24 cellular contexts compared by ENCODE assay signal in genomic region chr7:47588704-47589225, GRCh38. TPM values are rescaled to one million over a fixed set of nuclear protein-coding genes. Genes with fewer than 3 reads are reported as not detected.
DNase-seq lines count a peak whose midpoint lies in the region; ATAC-seq and TF ChIP-seq lines count a peak whose summit lies in the region.
"Had no signal": no experiment of that assay in that cellular context is flagged by ENCODE, and none has a peak within 500 bp of the region (broad histone marks: within the 10 kb centered on the region; RNA-seq: fewer than 3 reads in every experiment).

No MANE protein-coding gene starts in this region.

- intact Hi-C loops in PC-9 (cut with micrococcal nuclease; ENCODE audit: unreplicated experiment) = loop anchor here (1.0 kb wide), 1 partner anchor 17 kb away; no protein-coding TSS in a partner anchor
- intact Hi-C loops in naive thymus-derived CD4-positive, alpha-beta T cell (cut with micrococcal nuclease) = no loop called here

- H3K9me3 ChIP-seq in PC-9 (ENCODE audit: insufficient read depth, low read depth) = no peaks in the 10 kb centered on the region
- no peaks in the 10 kb centered on the region for H3K9me3 ChIP-seq in hepatocyte (ENCODE audit: low read depth)
- no peaks in the 10 kb centered on the region for H3K9me3 ChIP-seq in naive thymus-derived CD4-positive, alpha-beta T cell (ENCODE audit: control insufficient read depth in 2 of 3, low read length in 3 of 3)
- H3K9me3 ChIP-seq: testis had no signal

- DNase-seq in PC-9 (no peak), hepatocyte (ENCODE audit: low spot score) (peak; percentile 37), HFFc6 (no peak), COLO668 (lab: John Stamatoyannopoulos, UW; ENCODE audit: unreplicated experiment) (no peak)
- DNase-seq in T-helper 2 cell treated with Interferon-gamma antibody and Interleukin-4, amounts not matched to agents 5 μg/mL and 100 μg/mL, for 36 hours (ENCODE audit: low spot score) = no peak
- no peak for DNase-seq in naive thymus-derived CD4-positive, alpha-beta T cell
- DNase-seq: activated CD8-positive, alpha-beta T cell treated with anti-CD3 and anti-CD28 coated beads, Interleukin-2, amount 10 ng/mL, durations not matched to agents 7 days and 5 days; activated naive CD4-positive, alpha-beta T cell; activated T-cell treated with anti-CD3 and anti-CD28 coated beads, Interleukin-2, amount 50 U/mL, for 1 hour; CD4-positive, CD25-positive, alpha-beta regulatory T cell; DND-41; head of caudate nucleus; NCI-H146; Right ventricle myocardium superior; stimulated activated CD4-positive, alpha-beta T cell treated with anti-CD3 and anti-CD28 coated beads, Interleukin-2, amount 100 ng/mL, for 24 hours; testis had no signal

- peak; percentile 79 for ATAC-seq in GM18868 (IDR thresholded peaks at IDR 0.05; ENCODE audit: unreplicated experiment)
- ATAC-seq in stimulated activated memory B cell treated with anti-CD40 and anti-IgM and Interleukin-4, amounts not matched to agents 10 μg/mL and 1 μg/mL and 100 μg/mL, for 72 hours = peak; percentile 79
- ATAC-seq in naive thymus-derived CD4-positive, alpha-beta T cell = no peak
- ATAC-seq: activated CD4-positive, CD25-positive, alpha-beta regulatory T cell treated with anti-CD3 and anti-CD28 coated beads, Interleukin-2, amount 50 U/mL, for 24 hours; activated CD8-positive, alpha-beta T cell treated with anti-CD3 and anti-CD28 coated beads, Interleukin-2, amount 10 ng/mL, durations not matched to agents 7 days and 5 days; K562; left lobe of liver; stimulated activated effector memory CD8-positive, alpha-beta T cell treated with anti-CD3 and anti-CD28 coated beads, Interleukin-12 subunit alpha, Interleukin-12 subunit beta, amount 100 ng/mL, for 72 hours had no signal

- BruUV-seq in PC-9 (replicated peaks; lab: Mats Ljungman, UMichigan) = no TSS peak

- H3K4me1 ChIP-seq in PC-9 (replicated peaks; ENCODE audit: insufficient read depth) (peaks cover 89% of the 10 kb centered on the region), hepatocyte (ENCODE audit: insufficient read depth) (peaks cover 15% of the 10 kb centered on the region)
- H3K4me1 ChIP-seq in naive thymus-derived CD4-positive, alpha-beta T cell (ENCODE audit: control insufficient read depth in 2 of 2, insufficient read depth in 2 of 2, low read length in 2 of 2) = no peaks in the 10 kb centered on the region

- no peak overlapping the region for H2AFZ ChIP-seq in PC-9
- H2AFZ ChIP-seq in hepatocyte = no peak overlapping the region

- H3K4me3 Mint-ChIP-seq in stimulated activated memory B cell treated with anti-CD40 and anti-IgM and Interleukin-4, amounts not matched to agents 10 μg/mL and 1 μg/mL and 100 μg/mL, for 72 hours = no peak overlapping the region
- H3K4me3 Mint-ChIP-seq in HFFc6 = no peak overlapping the region
- H3K4me3 Mint-ChIP-seq in T-helper 2 cell treated with Interferon-gamma antibody and Interleukin-4, amounts not matched to agents 5 μg/mL and 100 μg/mL, for 36 hours = no peak overlapping the region
- no peak overlapping the region for H3K4me3 Mint-ChIP-seq in naive thymus-derived CD4-positive, alpha-beta T cell
- H3K4me3 Mint-ChIP-seq: activated CD8-positive, alpha-beta T cell treated with anti-CD3 and anti-CD28 coated beads, Interleukin-2, amount 10 ng/mL, durations not matched to agents 7 days and 5 days; CD4-positive, CD25-positive, alpha-beta regulatory T cell; stimulated activated effector memory CD8-positive, alpha-beta T cell treated with anti-CD3 and anti-CD28 coated beads, Interleukin-12 subunit alpha, Interleukin-12 subunit beta, amount 100 ng/mL, for 72 hours had no signal

- H3K36me3 ChIP-seq in PC-9 (ENCODE audit: low read depth) = no peaks in the 10 kb centered on the region
- H3K36me3 ChIP-seq in hepatocyte (replicated peaks; ENCODE audit: insufficient read depth, low read depth) = no peaks in the 10 kb centered on the region
- H3K36me3 ChIP-seq in naive thymus-derived CD4-positive, alpha-beta T cell (ENCODE audit: control insufficient read depth in 2 of 3, insufficient read depth in 3 of 3, low read length in 3 of 3) = no peaks in the 10 kb centered on the region
- H3K36me3 ChIP-seq: cardiac muscle cell had no signal

- H3F3A ChIP-seq in PC-9 (ENCODE audit: insufficient read depth, low read depth) = peaks cover 64% of the 10 kb centered on the region

- H3K4me1 Mint-ChIP-seq in stimulated activated memory B cell treated with anti-CD40 and anti-IgM and Interleukin-4, amounts not matched to agents 10 μg/mL and 1 μg/mL and 100 μg/mL, for 72 hours = peaks cover 31% of the 10 kb centered on the region
- peaks cover 42% of the 10 kb centered on the region for H3K4me1 Mint-ChIP-seq in HFFc6 (ENCODE audit: low read depth)
- no peaks in the 10 kb centered on the region for H3K4me1 Mint-ChIP-seq in T-helper 2 cell treated with Interferon-gamma antibody and Interleukin-4, amounts not matched to agents 5 μg/mL and 100 μg/mL, for 36 hours (ENCODE audit: low read depth)
- peaks cover 0 to 4% (median 0%) of the 10 kb centered on the region in 7 donors for H3K4me1 Mint-ChIP-seq in naive thymus-derived CD4-positive, alpha-beta T cell
- H3K4me1 Mint-ChIP-seq: CD4-positive, CD25-positive, alpha-beta regulatory T cell; stimulated activated effector memory CD8-positive, alpha-beta T cell treated with anti-CD3 and anti-CD28 coated beads, Interleukin-12 subunit alpha, Interleukin-12 subunit beta, amount 100 ng/mL, for 72 hours had no signal

- H3K4me2 ChIP-seq in PC-9 (no peak overlapping the region), hepatocyte (no peak overlapping the region)

- H4K20me1 ChIP-seq in PC-9 (ENCODE audit: insufficient read depth) (no peaks in the 10 kb centered on the region), hepatocyte (ENCODE audit: insufficient read depth, poor library complexity, severe bottlenecking) (no peaks in the 10 kb centered on the region)

- H3K27ac ChIP-seq in PC-9 = peak overlapping the region; percentile 9; the same call in 1 of the 2 replicates
- peak overlapping the region; percentile 43 for H3K27ac ChIP-seq in hepatocyte
- H3K27ac ChIP-seq in naive thymus-derived CD4-positive, alpha-beta T cell (ENCODE audit: low read depth, low read length) = no peak overlapping the region
- H3K27ac ChIP-seq: cardiac muscle cell, testis had no signal

- H3K79me2 ChIP-seq in PC-9 (ENCODE audit: low read depth) = peaks cover 12% of the 10 kb centered on the region
- no peaks in the 10 kb centered on the region for H3K79me2 ChIP-seq in hepatocyte

- no peaks in the 10 kb centered on the region for H3K27me3 ChIP-seq in PC-9 (ENCODE audit: insufficient read depth, low read depth)
- H3K27me3 ChIP-seq in hepatocyte = no peaks in the 10 kb centered on the region
- no peaks in the 10 kb centered on the region for H3K27me3 ChIP-seq in naive thymus-derived CD4-positive, alpha-beta T cell (ENCODE audit: control insufficient read depth in 2 of 2, insufficient read depth in 2 of 2, low read length in 2 of 2)
- H3K27me3 ChIP-seq: testis had no signal

- H3K27ac Mint-ChIP-seq in stimulated activated memory B cell treated with anti-CD40 and anti-IgM and Interleukin-4, amounts not matched to agents 10 μg/mL and 1 μg/mL and 100 μg/mL, for 72 hours = no peak overlapping the region
- no peak overlapping the region for H3K27ac Mint-ChIP-seq in HFFc6
- no peak overlapping the region for H3K27ac Mint-ChIP-seq in T-helper 2 cell treated with Interferon-gamma antibody and Interleukin-4, amounts not matched to agents 5 μg/mL and 100 μg/mL, for 36 hours
- H3K27ac Mint-ChIP-seq in naive thymus-derived CD4-positive, alpha-beta T cell = no peak overlapping the region
- H3K27ac Mint-ChIP-seq: activated CD8-positive, alpha-beta T cell treated with anti-CD3 and anti-CD28 coated beads, Interleukin-2, amount 10 ng/mL, durations not matched to agents 7 days and 5 days; CD4-positive, CD25-positive, alpha-beta regulatory T cell; progenitor cell of endocrine pancreas; stimulated activated effector memory CD8-positive, alpha-beta T cell treated with anti-CD3 and anti-CD28 coated beads, Interleukin-12 subunit alpha, Interleukin-12 subunit beta, amount 100 ng/mL, for 72 hours had no signal

- CTCF ChIA-PET in PC-9 (lab: Charles Lee) = interaction anchor here (0.6 kb wide), 1 partner anchor 25 kb away, joined by 4 read pairs; no protein-coding TSS in a partner anchor
- CTCF ChIA-PET in naive thymus-derived CD4-positive, alpha-beta T cell (lab: Charles Lee) = no interaction called here

- peaks cover 3% of the 10 kb centered on the region for H3K9me3 Mint-ChIP-seq in stimulated activated memory B cell treated with anti-CD40 and anti-IgM and Interleukin-4, amounts not matched to agents 10 μg/mL and 1 μg/mL and 100 μg/mL, for 72 hours
- H3K9me3 Mint-ChIP-seq in HFFc6 = no peaks in the 10 kb centered on the region
- no peaks in the 10 kb centered on the region for H3K9me3 Mint-ChIP-seq in T-helper 2 cell treated with Interferon-gamma antibody and Interleukin-4, amounts not matched to agents 5 μg/mL and 100 μg/mL, for 36 hours
- peaks cover 0 to 8% (median 3%) of the 10 kb centered on the region in 11 donors for H3K9me3 Mint-ChIP-seq in naive thymus-derived CD4-positive, alpha-beta T cell

- POLR2A ChIA-PET in PC-9 (lab: Charles Lee; ENCODE audit: unreplicated experiment) = no interaction called here
- POLR2A ChIA-PET in naive thymus-derived CD4-positive, alpha-beta T cell (lab: Charles Lee) = no interaction called here

- no peak overlapping the region for H3K4me3 ChIP-seq in PC-9
- H3K4me3 ChIP-seq in hepatocyte = no peak overlapping the region
- H3K4me3 ChIP-seq in naive thymus-derived CD4-positive, alpha-beta T cell (ENCODE audit: low read length) = no peak overlapping the region
- H3K4me3 ChIP-seq: cardiac muscle cell, K562, testis had no signal

- H3K9me2 ChIP-seq in PC-9 (ENCODE audit: insufficient read depth) (no peaks in the 10 kb centered on the region), hepatocyte (replicated peaks; ENCODE audit: insufficient read depth) (no peaks in the 10 kb centered on the region)

- 91% methylated on average over 8 of the region's 8 CpGs for WGBS in hepatocyte (ENCODE audit: low lambda C conversion rate, missing lambda C conversion rate)

- H3K36me3 Mint-ChIP-seq in stimulated activated memory B cell treated with anti-CD40 and anti-IgM and Interleukin-4, amounts not matched to agents 10 μg/mL and 1 μg/mL and 100 μg/mL, for 72 hours = no peaks in the 10 kb centered on the region
- H3K36me3 Mint-ChIP-seq in HFFc6 (ENCODE audit: low read depth) = no peaks in the 10 kb centered on the region
- H3K36me3 Mint-ChIP-seq in T-helper 2 cell treated with Interferon-gamma antibody and Interleukin-4, amounts not matched to agents 5 μg/mL and 100 μg/mL, for 36 hours (ENCODE audit: low read depth) = no peaks in the 10 kb centered on the region
- no peaks in the 10 kb centered on the region for H3K36me3 Mint-ChIP-seq in naive thymus-derived CD4-positive, alpha-beta T cell
- H3K36me3 Mint-ChIP-seq: CD4-positive, CD25-positive, alpha-beta regulatory T cell; stimulated activated effector memory CD8-positive, alpha-beta T cell treated with anti-CD3 and anti-CD28 coated beads, Interleukin-12 subunit alpha, Interleukin-12 subunit beta, amount 100 ng/mL, for 72 hours had no signal

- no peak for TF ChIP-seq CTCF in PC-9 (conservative IDR thresholded peaks at IDR 0.05)
- TF ChIP-seq CTCF in hepatocyte (IDR thresholded peaks at IDR 0.05; ENCODE audit: poor library complexity) = no peak
- no peak for TF ChIP-seq CTCF in HFFc6 (IDR thresholded peaks at IDR 0.05)

- H3K27me3 Mint-ChIP-seq in stimulated activated memory B cell treated with anti-CD40 and anti-IgM and Interleukin-4, amounts not matched to agents 10 μg/mL and 1 μg/mL and 100 μg/mL, for 72 hours = no peaks in the 10 kb centered on the region
- peaks cover 2% of the 10 kb centered on the region for H3K27me3 Mint-ChIP-seq in HFFc6 (ENCODE audit: insufficient read depth)
- peaks cover 6% of the 10 kb centered on the region for H3K27me3 Mint-ChIP-seq in T-helper 2 cell treated with Interferon-gamma antibody and Interleukin-4, amounts not matched to agents 5 μg/mL and 100 μg/mL, for 36 hours (ENCODE audit: low read depth)
- H3K27me3 Mint-ChIP-seq in naive thymus-derived CD4-positive, alpha-beta T cell = peaks cover under 1 to 10% (median 5%) of the 10 kb centered on the region in 5 donors
- H3K27me3 Mint-ChIP-seq: progenitor cell of endocrine pancreas had no signal

RNA-seq across cellular contexts. Expression of gene TNS3, which starts 6.9 kb away (rescaled TPM):
- 111 and 143 TPM in 2 replicates for total RNA-seq in PC-9 (2021)
- 64.5 and 73.3 TPM in 2 replicates for total RNA-seq in hepatocyte
- polyA plus RNA-seq in hepatocyte = 30.0 and 30.7 TPM in 2 replicates
- 10 to 100 TPM; 50.8 to 77.0 (median 67.8) TPM for total RNA-seq in HFFc6 (2021; fragmentation: NEBNext Ultra II Directional; extraction: Animal tissue kit (Norgen Biotek cat#: 25700))
- 10 to 100 TPM in 1 of 5 experiments, 1 to 10 TPM in 3, under 1 TPM in 1; 0.85 to 38.3 (median 2.6) TPM for total RNA-seq in naive thymus-derived CD4-positive, alpha-beta T cell
- polyA plus RNA-seq in naive thymus-derived CD4-positive, alpha-beta T cell = not detected
- total RNA-seq: activated CD8-positive, alpha-beta T cell treated with anti-CD3 and anti-CD28 coated beads, Interleukin-2, amount 10 ng/mL, durations not matched to agents 7 days and 5 days had no signal
- polyA plus RNA-seq: CD4-positive, CD25-positive, alpha-beta regulatory T cell; K562 had no signal
